In genomic region chr17:63497708-63498483, GRCh38 we compare ENCODE assay signal across 9 cellular contexts. TPM values are rescaled to one million over a fixed set of nuclear protein-coding genes. Genes with fewer than 3 reads are reported as not detected.
DNase-seq lines count a peak whose midpoint lies in the region; ATAC-seq and TF ChIP-seq lines count a peak whose summit lies in the region.
"Had no signal": no experiment of that assay in that cellular context is flagged by ENCODE, and none has a peak within 500 bp of the region (broad histone marks: within the 10 kb centered on the region; RNA-seq: fewer than 3 reads in every experiment).

No MANE protein-coding gene starts in this region.

- 0 out of 2 replicates have a peak overlapping the region, but pooled peaks have one; percentile 36 for H3K27ac Mint-ChIP-seq in WTC11
- no peak overlapping the region for H3K27ac Mint-ChIP-seq in nephron progenitor cell
- H3K27ac Mint-ChIP-seq: IgD-negative memory B cell had no signal

- H3K4me3 ChIP-seq in NB4 (ENCODE audit: low read depth, low read length): no peak overlapping the region

- POLR2A ChIA-PET in WTC11 (lab: Charles Lee): no interaction called here

- ATAC-seq in WTC11: peak; percentile 94
- ATAC-seq in omental fat pad (ENCODE audit: low FRiP score): no peak
- no peak for ATAC-seq in GM19324 (IDR thresholded peaks at IDR 0.05; ENCODE audit: low FRiP score, unreplicated experiment)

- CTCF ChIA-PET in WTC11 (lab: Charles Lee): interaction anchor here (0.6 to 5.2 kb wide), 26 partner anchors 8 to 181 kb away, joined by 3 to 44 read pairs (median 6); partner anchors contain the start of genes ACE, CYB561 and DCAF7

- H3K9me3 Mint-ChIP-seq in WTC11 (no peaks in the 10 kb centered on the region), nephron progenitor cell (no peaks in the 10 kb centered on the region)
- H3K9me3 Mint-ChIP-seq: IgD-negative memory B cell had no signal

- no peak for TF ChIP-seq POLR2A in NB4 (IDR thresholded peaks at IDR 0.05; ENCODE audit: extremely low read depth, insufficient read length)

- H3K27me3 Mint-ChIP-seq in WTC11 (ENCODE audit: low read depth): no peaks in the 10 kb centered on the region; the same call in 1 of the 2 replicates
- peaks cover 36% of the 10 kb centered on the region for H3K27me3 Mint-ChIP-seq in nephron progenitor cell (ENCODE audit: low read depth, poor library complexity)

- H3K4me1 Mint-ChIP-seq in WTC11 (peaks cover 8% of the 10 kb centered on the region), nephron progenitor cell (peaks cover 7% of the 10 kb centered on the region)
- H3K4me1 Mint-ChIP-seq: IgD-negative memory B cell had no signal

- DNase-seq in NCI-H1105 treated with DMSO at 0.1 percent for 48 hours (lab: John Stamatoyannopoulos, UW) (peak; percentile 2), NCI-H1105 (lab: John Stamatoyannopoulos, UW) (no peak), NB4 (ENCODE audit: low read depth) (peak; percentile 50), WTC11 (ENCODE audit: low spot score) (peak; percentile 72), nephron progenitor cell (peak; percentile 35), omental fat pad (ENCODE audit: low spot score) (no peak), mucosa of gallbladder (ENCODE audit: low spot score) (no peak)

- H3K36me3 Mint-ChIP-seq in WTC11: no peaks in the 10 kb centered on the region
- H3K36me3 Mint-ChIP-seq in nephron progenitor cell (ENCODE audit: low read depth): no peaks in the 10 kb centered on the region
- H3K36me3 Mint-ChIP-seq: IgD-negative memory B cell had no signal

- H3K4me3 Mint-ChIP-seq in WTC11: no peak overlapping the region
- H3K4me3 Mint-ChIP-seq in nephron progenitor cell: no peak overlapping the region
- H3K4me3 Mint-ChIP-seq: IgD-negative memory B cell had no signal

- TF ChIP-seq CTCF in NB4 (IDR thresholded peaks at IDR 0.05; ENCODE audit: low read depth, low read length): peak; percentile 45
- TF ChIP-seq CTCF in WTC11 (IDR thresholded peaks at IDR 0.05): no peak
- TF ChIP-seq CTCF in nephron progenitor cell (IDR thresholded peaks at IDR 0.05): peak; percentile 20
- TF ChIP-seq CTCF in omental fat pad (IDR thresholded peaks at IDR 0.05): no peak

TF ChIP-seq in WTC11, 78 proteins besides CTCF, POLR2A, EP300 and RAD21:
- TF ChIP-seq NR3C1 (CRISPR knock-in tag; conservative IDR thresholded peaks at IDR 0.05; ENCODE audit: low read depth): no peak
- no peak for TF ChIP-seq SP1 (CRISPR knock-in tag; conservative IDR thresholded peaks at IDR 0.05)
- TF ChIP-seq CBFB (CRISPR knock-in tag; IDR thresholded peaks at IDR 0.05; ENCODE audit: low read depth): 0 out of 2 replicates have a peak, but pooled peaks have one; percentile 32
- TF ChIP-seq, protein P1, sequence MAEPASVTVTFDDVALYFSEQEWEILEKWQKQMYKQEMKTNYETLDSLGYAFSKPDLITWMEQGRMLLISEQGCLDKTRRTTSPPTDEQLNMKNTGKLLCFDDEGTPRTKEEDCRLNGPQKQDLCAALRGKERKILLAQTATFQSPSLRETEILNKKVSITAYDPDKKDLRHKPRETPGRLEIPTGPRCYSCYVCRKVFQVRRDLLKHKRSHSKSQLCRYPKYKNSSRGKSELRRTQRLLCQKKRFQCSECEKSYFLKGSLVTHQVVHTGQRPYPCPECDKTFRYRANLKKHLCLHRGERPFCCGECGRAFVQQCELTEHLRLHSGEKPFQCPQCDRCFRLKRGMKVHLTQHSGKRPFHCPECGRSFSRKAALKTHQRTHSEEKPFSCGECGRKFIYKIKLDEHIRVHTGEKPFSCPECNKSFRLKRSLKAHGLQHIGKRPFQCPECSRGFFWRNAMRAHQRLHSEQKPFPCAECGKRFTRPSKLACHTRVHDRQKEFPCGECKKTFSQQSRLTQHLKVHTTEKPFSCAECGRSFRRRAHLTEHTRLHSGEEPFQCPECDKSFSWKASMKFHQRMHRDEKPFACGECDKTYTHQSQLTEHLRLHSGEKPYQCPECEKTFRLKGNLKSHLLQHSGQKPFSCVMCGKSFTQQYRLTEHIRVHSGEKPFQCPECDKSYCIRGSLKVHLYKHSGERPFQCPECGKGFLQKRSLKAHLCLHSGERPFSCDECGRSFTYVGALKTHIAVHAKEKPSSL (CRISPR knock-in tag; conservative IDR thresholded peaks at IDR 0.05): no peak
- no peak for TF ChIP-seq PRDM15 (CRISPR knock-in tag; IDR thresholded peaks at IDR 0.05)
- peak; percentile 46; the same call in 1 of the 2 replicates for TF ChIP-seq ZNF423 (CRISPR knock-in tag; IDR thresholded peaks at IDR 0.05)
- TF ChIP-seq ZNF317 (CRISPR knock-in tag; IDR thresholded peaks at IDR 0.05; ENCODE audit: borderline replicate concordance, low read depth): no peak
- TF ChIP-seq ZNF263 (CRISPR knock-in tag; IDR thresholded peaks at IDR 0.05; ENCODE audit: low read depth): no peak
- no peak for TF ChIP-seq IRF2 (CRISPR knock-in tag; IDR thresholded peaks at IDR 0.05; ENCODE audit: borderline replicate concordance, low read depth)
- TF ChIP-seq NR1H2 (CRISPR knock-in tag; IDR thresholded peaks at IDR 0.05): no peak
- TF ChIP-seq, protein P2, sequence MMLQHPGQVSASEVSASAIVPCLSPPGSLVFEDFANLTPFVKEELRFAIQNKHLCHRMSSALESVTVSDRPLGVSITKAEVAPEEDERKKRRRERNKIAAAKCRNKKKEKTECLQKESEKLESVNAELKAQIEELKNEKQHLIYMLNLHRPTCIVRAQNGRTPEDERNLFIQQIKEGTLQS (CRISPR knock-in tag; conservative IDR thresholded peaks at IDR 0.05): no peak
- TF ChIP-seq ZNF671 (CRISPR knock-in tag; IDR thresholded peaks at IDR 0.05): no peak

RNA-seq across cellular contexts. Expression of gene ACE, which starts 21.0 kb away (rescaled TPM):
- total RNA-seq in WTC11 (2021) (7.0 to 8.1 TPM (median 7.8 TPM) in 3 replicates), omental fat pad (10 to 100 TPM in 2 of 4 donors, 1 to 10 TPM in 2; 4.2 to 20.2 (median 12.0) TPM), mucosa of gallbladder (22.8 TPM)

RNA-seq across cellular contexts. Expression of gene KCNH6, which starts 25.3 kb away (rescaled TPM):
- total RNA-seq in WTC11 (2021) (2.1 to 2.4 TPM (median 2.3 TPM) in 3 replicates), omental fat pad (not detected), mucosa of gallbladder (not detected)

RNA-seq across cellular contexts. Expression of gene CYB561, which starts 51.8 kb away (rescaled TPM):
- 27.0 to 35.1 TPM (median 28.7 TPM) in 3 replicates for total RNA-seq in WTC11 (2021)
- 10 to 100 TPM; 19.9 to 22.3 (median 20.5) TPM for total RNA-seq in omental fat pad
- total RNA-seq in mucosa of gallbladder: 74.3 TPM

RNA-seq across cellular contexts. Expression of gene DCAF7, which starts 52.4 kb away (rescaled TPM):
- 91.5 to 99.8 TPM (median 97.8 TPM) in 3 replicates for total RNA-seq in WTC11 (2021)
- total RNA-seq in omental fat pad: 10 to 100 TPM; 18.8 to 29.3 (median 27.3) TPM
- total RNA-seq in mucosa of gallbladder: 81.8 TPM

Comparison
In these comparisons a context has a peak if more than half of its experiments do, and no peak if none do; other contexts are left out.
1. DNase-seq: peak in NCI-H1105 treated with DMSO at 0.1 percent for 48 hours (single experiment), NB4 (single experiment), WTC11 (single experiment) and nephron progenitor cell (single experiment); none in NCI-H1105 (single experiment), omental fat pad (single experiment) and mucosa of gallbladder (single experiment).
2. CTCF ChIP-seq: peak in NB4 (single experiment) and nephron progenitor cell (single experiment); none in WTC11 (single experiment) and omental fat pad (0 of 3).